ENCODE assay signal across 16 cellular contexts in the genomic region with DNA sequence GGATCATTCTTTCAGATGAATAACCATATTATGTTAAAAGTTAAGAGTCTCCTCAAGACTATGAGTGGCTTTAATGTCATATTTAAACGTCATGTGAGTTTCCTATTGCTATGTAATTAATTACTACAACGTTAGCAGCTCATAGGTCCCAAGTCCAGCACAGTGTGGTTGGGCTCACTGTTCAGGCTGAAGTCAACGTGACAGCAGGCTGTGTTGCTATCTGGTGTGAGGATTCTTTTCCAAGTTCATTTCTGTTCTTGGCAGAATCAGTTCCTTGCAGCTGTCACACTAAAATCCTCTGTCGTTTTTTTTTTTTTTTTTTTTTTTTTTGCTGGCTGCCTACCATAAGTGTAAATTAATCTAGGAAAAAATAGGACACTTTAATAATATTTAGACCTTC.
A peak's percentile ranks its signal among the peaks of the same experiment; 100 is the strongest.
DNase-seq lines count a peak whose midpoint lies in the region; ATAC-seq and TF ChIP-seq lines count a peak whose summit lies in the region.
"Had no signal": no experiment of that assay in that cellular context is flagged by ENCODE, and none has a peak within 500 bp of the region (broad histone marks: within the 10 kb centered on the region; RNA-seq: fewer than 3 reads in every experiment).

No MANE protein-coding gene starts in this region.

- H2AK5ac ChIP-seq in IMR-90 (ENCODE audit: low read depth, low read length): no peak overlapping the region

- H3K56ac ChIP-seq in IMR-90 (ENCODE audit: extremely low read depth, insufficient read depth, low read length): no peak overlapping the region

- no peak overlapping the region for H3K27ac ChIP-seq in IMR-90 (ENCODE audit: insufficient read depth, low read length)
- H3K27ac ChIP-seq in left ventricle myocardium inferior (replicated peaks): peak overlapping the region; percentile 75
- H3K27ac ChIP-seq: BLaER1 treated with 17β-estradiol and CSF1 and Interleukin-3, amounts not matched to agents 10 nM and 100 nM; epithelial cell of prostate had no signal

- intact Hi-C loops in IMR-90 (cut with micrococcal nuclease): no loop called here
- intact Hi-C loops in left ventricle myocardium inferior (cut with micrococcal nuclease): loop anchor here (10.0 kb wide), 1 partner anchor 216 kb away; no protein-coding TSS in a partner anchor

- DNase-seq in IMR-90 (peak; percentile 10), adipocyte (ENCODE audit: low read depth) (peak; percentile 3), left ventricle myocardium inferior (peak; percentile 53), skeletal muscle cell (ENCODE audit: low read depth) (peak; percentile 11), NCI-H748 treated with DMSO at 0.1 percent for 48 hours (lab: John Stamatoyannopoulos, UW) (no peak), immature natural killer cell (no peak), H4 (ENCODE audit: low spot score) (no peak)
- DNase-seq: Kasumi-1; NCI-H187 treated with DMSO at 0.1 percent for 48 hours; posterior cingulate gyrus; stimulated activated CD4-positive, alpha-beta T cell treated with anti-CD3 and anti-CD28 coated beads, Interleukin-2, amount 100 ng/mL, for 48 hours had no signal

- H2BK15ac ChIP-seq in IMR-90 (ENCODE audit: low read depth, low read length): peak overlapping the region; percentile 13; the same call in 1 of the 3 replicates

- WGBS in IMR-90 (ENCODE audit: extremely low coverage in 2 of 2, insufficient read length in 1 of 2), 2 experiments: no CpG with 5 or more reads among the region's 4 CpGs

- no peaks in the 10 kb centered on the region for H3K36me3 Mint-ChIP-seq in immature natural killer cell
- H3K36me3 Mint-ChIP-seq: activated naive CD4-positive, alpha-beta T cell treated with anti-CD3 and anti-CD28 coated beads, Interleukin-2, amount 50 U/mL, for 72 hours had no signal

- peak overlapping the region; percentile 76 for H2AFZ ChIP-seq in IMR-90 (replicated peaks; ENCODE audit: low read length, poor library complexity)

- H3K4me2 ChIP-seq in IMR-90 (ENCODE audit: low read depth, low read length): no peak overlapping the region
- H3K4me2 ChIP-seq: BLaER1 treated with 17β-estradiol and CSF1 and Interleukin-3, amounts not matched to agents 10 nM and 100 nM had no signal

- no peak overlapping the region; the same call in 1 of the 2 replicates for H3K18ac ChIP-seq in IMR-90 (ENCODE audit: low read depth, low read length)

- ATAC-seq in IMR-90 (ENCODE audit: low read depth) (no peak; the same call in 1 of the 2 replicates), HG03039 (IDR thresholded peaks at IDR 0.05; ENCODE audit: unreplicated experiment) (no peak)
- ATAC-seq: activated CD4-positive, CD25-positive, alpha-beta regulatory T cell treated with anti-CD3 and anti-CD28 coated beads, Interleukin-2, amount 50 U/mL, for 24 hours; activated naive CD4-positive, alpha-beta T cell treated with anti-CD3 and anti-CD28 coated beads, Interleukin-2, amount 50 U/mL, for 72 hours had no signal

- no peak overlapping the region for H3K4me3 ChIP-seq in IMR-90 (ENCODE audit: insufficient read depth, low read depth, low read length)
- H3K4me3 ChIP-seq in adipocyte (ENCODE audit: low read length): no peak overlapping the region
- no peak overlapping the region for H3K4me3 ChIP-seq in left ventricle myocardium inferior
- H3K4me3 ChIP-seq in skeletal muscle cell (ENCODE audit: low read depth, low read length): no peak overlapping the region
- H3K4me3 ChIP-seq: BLaER1 treated with 17β-estradiol and CSF1 and Interleukin-3, amounts not matched to agents 10 nM and 100 nM had no signal

- H3K27me3 ChIP-seq in IMR-90 (ENCODE audit: control insufficient read depth, insufficient read depth, low read length) (no peaks in the 10 kb centered on the region), adipocyte (replicated peaks; ENCODE audit: control insufficient read depth, insufficient read depth, low read length) (no peaks in the 10 kb centered on the region), left ventricle myocardium inferior (ENCODE audit: low read depth) (no peaks in the 10 kb centered on the region)
- H3K27me3 ChIP-seq: BLaER1 treated with 17β-estradiol and CSF1 and Interleukin-3, amounts not matched to agents 10 nM and 100 nM had no signal

- H4K5ac ChIP-seq in IMR-90 (ENCODE audit: low read depth, low read length): no peak overlapping the region

- H3K27ac Mint-ChIP-seq in immature natural killer cell: no peak overlapping the region
- H3K27ac Mint-ChIP-seq: activated naive CD4-positive, alpha-beta T cell treated with anti-CD3 and anti-CD28 coated beads, Interleukin-2, amount 50 U/mL, for 72 hours had no signal

- peak overlapping the region; percentile 33 for H2BK120ac ChIP-seq in IMR-90 (ENCODE audit: low read depth, low read length)

- H3K4me3 Mint-ChIP-seq in immature natural killer cell: no peak overlapping the region

- H3K36me3 ChIP-seq in IMR-90 (ENCODE audit: control insufficient read depth, insufficient read depth, low read length) (no peaks in the 10 kb centered on the region), adipocyte (ENCODE audit: control insufficient read depth, insufficient read depth, low read length, severe bottlenecking) (no peaks in the 10 kb centered on the region), left ventricle myocardium inferior (no peaks in the 10 kb centered on the region)
- H3K36me3 ChIP-seq: BLaER1 treated with 17β-estradiol and CSF1 and Interleukin-3, amounts not matched to agents 10 nM and 100 nM had no signal

- peaks cover 0 to 2% (median 0%) of the 10 kb centered on the region in 3 donors for H3K27me3 Mint-ChIP-seq in immature natural killer cell (ENCODE audit: low read depth in 3 of 3)

- H3K4me1 Mint-ChIP-seq in immature natural killer cell: no peaks in the 10 kb centered on the region

- H3K9me1 ChIP-seq in IMR-90 (ENCODE audit: insufficient read depth, low read length): 0 out of 2 replicates have a peak, but pooled peaks cover 2% of the 10 kb centered on the region

- no peaks in the 10 kb centered on the region for H3K9me3 ChIP-seq in IMR-90 (ENCODE audit: control insufficient read depth, insufficient read depth, low read length)
- no peaks in the 10 kb centered on the region for H3K9me3 ChIP-seq in adipocyte (ENCODE audit: control insufficient read depth, low read length)
- no peaks in the 10 kb centered on the region for H3K9me3 ChIP-seq in left ventricle myocardium inferior (replicated peaks)
- H3K9me3 ChIP-seq: BLaER1 treated with 17β-estradiol and CSF1 and Interleukin-3, amounts not matched to agents 10 nM and 100 nM had no signal

- H3K14ac ChIP-seq in IMR-90 (replicated peaks; ENCODE audit: low read depth, low read length): peak overlapping the region; percentile 53; the same call in 1 of the 2 replicates

- POLR2A ChIA-PET in IMR-90 (lab: Charles Lee; ENCODE audit: unreplicated experiment): no interaction called here

- TF ChIP-seq RAD21 in IMR-90 (IDR thresholded peaks at IDR 0.05; ENCODE audit: low read length): no peak

- no TSS peak for BruUV-seq in IMR-90 (replicated peaks; lab: Mats Ljungman, UMichigan)

- H4K8ac ChIP-seq in IMR-90 (ENCODE audit: low read depth in 2 of 2, low read length in 2 of 2): peak overlapping the region in 1 of 2 experiments; percentile 53; a peak in 2 of 4 replicates

- H2BK20ac ChIP-seq in IMR-90 (ENCODE audit: low read depth, low read length): 0 out of 2 replicates have a peak overlapping the region, but pooled peaks have one; percentile 16

- CTCF ChIA-PET in IMR-90 (lab: Yijun Ruan, JAX): no interaction called here

- in situ Hi-C loops in IMR-90 (cut with MboI; ENCODE audit: low sequenced_read_pairs): no loop called here

- no peaks in the 10 kb centered on the region for H3K79me1 ChIP-seq in IMR-90 (ENCODE audit: low read depth in 1 of 2, low read length in 2 of 2)

- no peak overlapping the region for H4K91ac ChIP-seq in IMR-90 (ENCODE audit: insufficient read depth, low read depth, low read length)

- TF ChIP-seq POLR2A in IMR-90 (IDR thresholded peaks at IDR 0.05; ENCODE audit: low read depth, low read length): no peak

- 0 out of 2 replicates have a peak overlapping the region, but pooled peaks have one; percentile 4 for H3K23ac ChIP-seq in IMR-90 (ENCODE audit: low read depth, low read length)

- H3K9me3 Mint-ChIP-seq in immature natural killer cell: peaks cover 0 to 4% (median under 1%) of the 10 kb centered on the region in 6 donors
- H3K9me3 Mint-ChIP-seq: activated naive CD4-positive, alpha-beta T cell treated with anti-CD3 and anti-CD28 coated beads, Interleukin-2, amount 50 U/mL, for 72 hours had no signal

- no peaks in the 10 kb centered on the region for H4K20me1 ChIP-seq in IMR-90 (ENCODE audit: insufficient read depth, low read length)
- H4K20me1 ChIP-seq: BLaER1 treated with 17β-estradiol and CSF1 and Interleukin-3, amounts not matched to agents 10 nM and 100 nM had no signal

- H2AK9ac ChIP-seq in IMR-90 (replicated peaks; ENCODE audit: low read depth, low read length, poor library complexity): no peak overlapping the region

- H3K9ac ChIP-seq in IMR-90 (ENCODE audit: low read depth, low read length) (no peak overlapping the region), adipocyte (ENCODE audit: low read length) (no peak overlapping the region)
- H3K9ac ChIP-seq: BLaER1 treated with 17β-estradiol and CSF1 and Interleukin-3, amounts not matched to agents 10 nM and 100 nM had no signal

- dilution Hi-C loops in IMR-90 (cut with HindIII; ENCODE audit: low sequenced_read_pairs, unreplicated experiment): no loop called here

- H2BK5ac ChIP-seq in IMR-90 (ENCODE audit: low read depth, low read length, poor library complexity, severe bottlenecking): peak overlapping the region; percentile 1

- no peak for TF ChIP-seq CTCF in IMR-90 (conservative IDR thresholded peaks at IDR 0.05; ENCODE audit: low read depth, low read length)
- TF ChIP-seq CTCF in left ventricle myocardium inferior (IDR thresholded peaks at IDR 0.05; ENCODE audit: borderline replicate concordance): no peak

- peak overlapping the region; percentile 14; the same call in 1 of the 2 replicates for H3K4ac ChIP-seq in IMR-90 (ENCODE audit: low read depth, low read length)

- peaks cover under 1% of the 10 kb centered on the region; the same call in 1 of the 2 replicates for H3K4me1 ChIP-seq in IMR-90 (ENCODE audit: control insufficient read depth, insufficient read depth, low read length)
- H3K4me1 ChIP-seq in adipocyte (ENCODE audit: control insufficient read depth, insufficient read depth, low read length): peaks cover 8% of the 10 kb centered on the region
- peaks cover 28% of the 10 kb centered on the region for H3K4me1 ChIP-seq in left ventricle myocardium inferior
- H3K4me1 ChIP-seq: BLaER1 treated with 17β-estradiol and CSF1 and Interleukin-3, amounts not matched to agents 10 nM and 100 nM had no signal

TF ChIP-seq in IMR-90, 13 proteins besides CTCF, POLR2A, EP300 and RAD21 (continues in another document):
- no peak for TF ChIP-seq NFE2L2 (IDR thresholded peaks at IDR 0.05; ENCODE audit: low read depth, low read length)
- TF ChIP-seq MAZ (IDR thresholded peaks at IDR 0.05; ENCODE audit: borderline replicate concordance, low read depth, low read length): no peak
- TF ChIP-seq CEBPB (IDR thresholded peaks at IDR 0.05; ENCODE audit: low read depth, low read length): no peak

Comparison
In these comparisons a context has a peak if more than half of its experiments do, and no peak if none do; other contexts are left out.
1. DNase-seq: peak in IMR-90 (single experiment), adipocyte (single experiment), left ventricle myocardium inferior (single experiment) and skeletal muscle cell (single experiment); none in NCI-H748 treated with DMSO at 0.1 percent for 48 hours (single experiment), immature natural killer cell (0 of 3) and H4 (single experiment).